11 cellular contexts compared by ENCODE assay signal in the genomic region with DNA sequence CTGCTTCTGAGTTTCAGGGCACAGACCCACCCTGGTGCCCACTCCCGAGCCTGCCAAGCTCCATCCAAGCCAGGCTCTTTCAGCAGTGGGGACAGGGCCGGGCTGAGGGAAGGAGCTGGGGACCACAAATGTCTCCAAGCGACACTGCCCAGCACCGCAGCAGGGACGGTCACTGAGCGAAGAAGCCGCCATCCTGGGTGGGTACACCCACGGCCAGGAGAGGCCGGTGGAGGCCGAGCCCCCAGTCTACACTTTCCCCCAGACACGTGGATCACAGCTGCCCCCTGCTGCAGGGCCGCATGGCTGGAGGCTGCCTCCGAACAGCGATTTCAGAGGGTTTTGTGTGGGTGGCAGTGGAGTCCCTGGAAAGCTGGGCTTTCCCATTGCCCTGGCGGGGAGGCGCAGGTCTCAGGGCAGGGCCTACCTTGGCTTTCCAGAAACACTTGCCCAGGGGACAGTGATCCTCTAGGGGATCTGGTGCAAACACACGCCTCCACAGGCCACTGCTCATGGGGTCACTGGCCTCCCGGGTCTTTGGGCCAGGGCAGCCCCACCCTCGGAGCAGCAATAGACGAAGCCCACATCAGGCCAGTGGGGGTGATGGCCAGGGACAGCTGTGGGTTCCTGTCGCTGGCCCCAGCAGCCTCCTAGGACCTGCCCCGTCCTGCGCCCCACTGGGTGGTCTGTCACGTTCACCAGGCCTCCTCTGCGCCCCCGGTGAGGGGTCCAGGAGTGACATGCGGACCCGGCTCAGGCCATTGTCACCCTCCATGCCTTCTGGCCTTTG. TPM values are rescaled to one million over a fixed set of nuclear protein-coding genes. Genes with fewer than 3 reads are reported as not detected.
DNase-seq lines count a peak whose midpoint lies in the region; ATAC-seq, FAIRE-seq and TF ChIP-seq lines count a peak whose summit lies in the region.
"Had no signal": no experiment of that assay in that cellular context is flagged by ENCODE, and none has a peak within 500 bp of the region (broad histone marks: within the 10 kb centered on the region; RNA-seq: fewer than 3 reads in every experiment).

No MANE protein-coding gene starts in this region.

- H3K9ac ChIP-seq in kidney (ENCODE audit: low read length in 2 of 2) = no peak overlapping the region

- TF ChIP-seq CTCF in kidney (IDR thresholded peaks at IDR 0.05; ENCODE audit: borderline replicate concordance, extremely low read depth, insufficient read depth) = no peak

- peak in 2 of 3 donors; percentile 41 to 52 for DNase-seq in right cardiac atrium
- DNase-seq in left ventricle myocardium superior = no peak
- no peak for DNase-seq in T-cell
- DNase-seq in kidney = peak; percentile 78
- DNase-seq in SKM-1 treated with dmso at 0.1 percent for 144 hours (lab: John Stamatoyannopoulos, UW; ENCODE audit: unreplicated experiment) = no peak
- DNase-seq in DMS53 (lab: John Stamatoyannopoulos, UW) = no peak
- no peak for DNase-seq in NCI-H128 (lab: John Stamatoyannopoulos, UW; ENCODE audit: unreplicated experiment)
- no peak for DNase-seq in HK-2 (ENCODE audit: unreplicated experiment)
- DNase-seq: hypothalamus, NCI-H510A treated with DMSO at 0.1 percent for 48 hours had no signal

- H3K4me3 ChIP-seq in right cardiac atrium (ENCODE audit: low read length) (no peak overlapping the region), kidney (ENCODE audit: low read length in 2 of 2) (no peak overlapping the region)

- peaks cover 5% of the 10 kb centered on the region for H3K36me3 Mint-ChIP-seq in T-cell

- H3K27ac Mint-ChIP-seq in T-cell = peak overlapping the region; percentile 97 to 98

- 86% methylated on average over 28 of the region's 28 CpGs for WGBS in right cardiac atrium

- intact Hi-C loops in right cardiac atrium (cut with DNase I) (no loop called here), left ventricle myocardium superior (cut with micrococcal nuclease) (no loop called here), kidney (cut with DNase I) (no loop called here)

- H3K9me3 ChIP-seq in right cardiac atrium (ENCODE audit: control insufficient read depth, low read length) (no peaks in the 10 kb centered on the region), kidney (ENCODE audit: control insufficient read depth in 1 of 2, low read length in 2 of 2) (no peaks in the 10 kb centered on the region)

- H3K4me1 Mint-ChIP-seq in T-cell = peaks cover 74 to 82% (median 82%) of the 10 kb centered on the region in 3 donors

- no peaks in the 10 kb centered on the region for H3K27me3 Mint-ChIP-seq in T-cell

- no peaks in the 10 kb centered on the region for H3K27me3 ChIP-seq in right cardiac atrium (ENCODE audit: control insufficient read depth, insufficient read depth)

- H3K9me3 Mint-ChIP-seq in T-cell = no peaks in the 10 kb centered on the region

- no peak for FAIRE-seq in kidney (lab: Jason Lieb, UNC)

- H3K4me1 ChIP-seq in right cardiac atrium (ENCODE audit: control insufficient read depth, insufficient read depth, low read length) = peaks cover 6% of the 10 kb centered on the region
- peaks cover 0 to 4% of the 10 kb centered on the region in 2 donors for H3K4me1 ChIP-seq in kidney (ENCODE audit: control insufficient read depth in 1 of 2, insufficient read depth in 1 of 2, low read depth in 1 of 2, low read length in 2 of 2)

- H3K36me3 ChIP-seq in kidney (ENCODE audit: control insufficient read depth in 1 of 2, insufficient read depth in 2 of 2, low read length in 2 of 2) = no peaks in the 10 kb centered on the region

- H3K4me3 Mint-ChIP-seq in T-cell = peak overlapping the region; percentile 80 to 85 (median 82)

- POLR2A ChIA-PET in T-cell (lab: Charles Lee) = interaction anchor here (0.6 to 0.9 kb wide), 4 partner anchors 9 to 223 kb away, joined by 3 to 5 read pairs (median 3); no protein-coding TSS in a partner anchor

- CTCF ChIA-PET in T-cell (lab: Charles Lee) = interaction anchor here (0.6 to 1.4 kb wide), 3 partner anchors 19 to 112 kb away, joined by 4 to 6 read pairs (median 5); no protein-coding TSS in a partner anchor

- ATAC-seq in right cardiac atrium (no peak), left ventricle myocardium superior (no peak), T-cell (replicated peaks in 1 of 4) (no peak)

- H3K27ac ChIP-seq in right cardiac atrium (ENCODE audit: low read length) (no peak overlapping the region), kidney (ENCODE audit: low read depth in 2 of 2, low read length in 2 of 2) (no peak overlapping the region)

RNA-seq across cellular contexts. Expression of gene GPR132, which starts 1.2 kb away (rescaled TPM):
- total RNA-seq in right cardiac atrium (under 1 TPM; 0.62 to 0.80 (median 0.73) TPM), left ventricle myocardium superior (1.3 TPM), T-cell (10 to 100 TPM; 47.0 to 58.0 (median 49.7) TPM), kidney (4.2 TPM)
- polyA plus RNA-seq in right cardiac atrium (0.32 TPM), kidney (ENCODE audit: insufficient read depth, low read depth, low replicate concordance) (0.17 TPM)
- total RNA-seq: M059J had no signal

RNA-seq across cellular contexts. Expression of gene CDCA4, which starts 45.6 kb away (rescaled TPM):
- total RNA-seq in right cardiac atrium (1 to 10 TPM; 2.9 to 3.9 (median 3.3) TPM), left ventricle myocardium superior (1.9 TPM), T-cell (10 to 100 TPM; 13.0 to 20.1 (median 15.8) TPM), kidney (6.3 TPM)
- polyA plus RNA-seq in right cardiac atrium (2.5 TPM), kidney (ENCODE audit: insufficient read depth, low read depth, low replicate concordance) (4.1 TPM)

Comparison
In these comparisons a context has a peak if more than half of its experiments do, and no peak if none do; other contexts are left out.
1. DNase-seq: peak in right cardiac atrium (2 of 3) and kidney (single experiment); none in left ventricle myocardium superior (single experiment), T-cell (0 of 34), SKM-1 treated with dmso at 0.1 percent for 144 hours (single experiment), DMS53 (single experiment), NCI-H128 (single experiment) and HK-2 (single experiment).